7 cellular contexts compared by ENCODE assay signal in genomic region chr7:103988468-103989199, GRCh38. TPM values are rescaled to one million over a fixed set of nuclear protein-coding genes. Genes with fewer than 3 reads are reported as not detected.
DNase-seq lines count a peak whose midpoint lies in the region; ATAC-seq and TF ChIP-seq lines count a peak whose summit lies in the region.

No MANE protein-coding gene starts in this region.

- in situ Hi-C loops in GM13976 (cut with MboI; ENCODE audit: low sequenced_read_pairs, unreplicated experiment): no loop called here

- peak overlapping the region; percentile 47 for H3K4me3 ChIP-seq in fibroblast of the aortic adventitia (ENCODE audit: low read depth, low read length)

- TF ChIP-seq CTCF in GM13976 (IDR thresholded peaks at IDR 0.05; ENCODE audit: borderline replicate concordance, control extremely low read depth, extremely low read depth, insufficient read depth, missing control alignments) (no peak), fibroblast of the aortic adventitia (IDR thresholded peaks at IDR 0.05; ENCODE audit: insufficient read depth, low read length) (no peak)

- DNase-seq in GM13976 (ENCODE audit: low spot score): peak; percentile 17
- DNase-seq in NCI-H345 (lab: John Stamatoyannopoulos, UW): peak; percentile 52
- DNase-seq in fibroblast of the aortic adventitia (ENCODE audit: low read depth): peak; percentile 4
- DNase-seq in retina: peak; percentile 84
- no peak for DNase-seq in NCI-H2029 treated with DMSO at 0.1 percent for 48 hours (lab: John Stamatoyannopoulos, UW)

- ATAC-seq in GM21619 (IDR thresholded peaks at IDR 0.05; ENCODE audit: unreplicated experiment) (no peak), HG03135 (IDR thresholded peaks at IDR 0.05; ENCODE audit: unreplicated experiment) (no peak)

RNA-seq across cellular contexts. Expression of gene RELN, which starts 0.8 kb away (rescaled TPM):
- 7.5 and 88.7 TPM in 2 replicates for total RNA-seq in fibroblast of the aortic adventitia (ENCODE audit: low replicate concordance)
